In the genomic region with DNA sequence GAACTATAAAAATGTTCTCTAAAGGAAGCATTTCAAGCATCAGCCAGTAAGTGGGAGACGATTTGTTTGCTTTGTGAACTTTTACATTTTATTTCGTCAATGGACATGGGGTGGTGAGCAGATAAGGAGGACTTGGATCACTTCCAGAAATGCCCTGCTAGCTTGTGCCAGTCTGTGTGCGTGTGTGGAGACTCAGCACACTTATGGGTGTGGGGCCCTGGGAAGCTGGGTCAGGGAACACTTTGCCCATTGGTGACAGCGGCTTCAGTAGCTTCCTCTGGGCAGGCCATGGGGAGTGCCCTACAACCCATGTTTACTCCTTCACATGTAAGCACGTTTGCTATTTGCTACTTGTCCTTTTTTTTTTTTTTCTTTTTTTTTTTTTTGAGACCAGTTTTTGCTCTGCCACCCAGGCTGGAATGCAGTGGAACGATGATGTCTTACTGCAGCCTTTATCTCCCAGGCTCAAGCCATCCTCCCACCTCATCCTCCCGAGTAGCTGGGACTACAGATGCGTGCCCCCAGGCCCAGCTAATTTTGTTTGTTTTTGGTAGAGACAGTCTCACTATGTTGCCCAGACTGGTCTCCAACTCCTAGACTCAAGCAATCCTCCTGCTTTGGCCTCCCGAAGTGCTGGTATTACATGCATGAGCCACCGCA, we compare ENCODE assay signal across 18 cellular contexts. TPM values are rescaled to one million over a fixed set of nuclear protein-coding genes. Genes with fewer than 3 reads are reported as not detected.
DNase-seq lines count a peak whose midpoint lies in the region; ATAC-seq, FAIRE-seq and TF ChIP-seq lines count a peak whose summit lies in the region.
"Had no signal": no experiment of that assay in that cellular context is flagged by ENCODE, and none has a peak within 500 bp of the region (broad histone marks: within the 10 kb centered on the region; RNA-seq: fewer than 3 reads in every experiment).

No MANE protein-coding gene starts in this region.

- no peaks in the 10 kb centered on the region for H3K79me2 ChIP-seq in GM23248 (ENCODE audit: insufficient read depth)

- 95% methylated on average over 10 of the region's 10 CpGs for WGBS in GM23248 (ENCODE audit: low coverage in 1 of 2, low lambda C conversion rate in 2 of 2, missing lambda C conversion rate in 2 of 2), 2 experiments

- no peaks in the 10 kb centered on the region; the same call in 1 of the 2 replicates for H3K36me3 ChIP-seq in BE2C
- H3K36me3 ChIP-seq in GM23248 (ENCODE audit: low read depth): peaks cover 25% of the 10 kb centered on the region; the same call in 1 of the 2 replicates
- H3K36me3 ChIP-seq: ascending aorta had no signal

- TF ChIP-seq POLR2A in GM12892 (IDR thresholded peaks at IDR 0.05; ENCODE audit: low read depth, low read length): peak; percentile 26; the same call in 1 of the 2 replicates

- no peak for FAIRE-seq in GM12892 (lab: Jason Lieb, UNC)
- FAIRE-seq: colon, TTC549 had no signal

- no peaks in the 10 kb centered on the region for H3K27me3 ChIP-seq in BE2C
- H3K27me3 ChIP-seq in foreskin keratinocyte: no peaks in the 10 kb centered on the region
- H3K27me3 ChIP-seq in GM23248 (replicated peaks; ENCODE audit: insufficient read depth): no peaks in the 10 kb centered on the region
- H3K27me3 ChIP-seq: ascending aorta had no signal

- H3K9me3 ChIP-seq in BE2C: no peaks in the 10 kb centered on the region
- H3K9me3 ChIP-seq in GM23248 (ENCODE audit: low read depth): no peaks in the 10 kb centered on the region
- H3K9me3 ChIP-seq: ascending aorta had no signal

- peak; percentile 60 for ATAC-seq in foreskin keratinocyte

- peaks cover 46% of the 10 kb centered on the region for H3F3A ChIP-seq in GM23248 (ENCODE audit: insufficient read depth)

- peaks cover 35% of the 10 kb centered on the region for H3K4me1 ChIP-seq in BE2C
- no peaks in the 10 kb centered on the region for H3K4me1 ChIP-seq in foreskin keratinocyte
- no peaks in the 10 kb centered on the region; the same call in 1 of the 2 replicates for H3K4me1 ChIP-seq in GM23248 (ENCODE audit: insufficient read depth)
- H3K4me1 ChIP-seq: ascending aorta had no signal

- in situ Hi-C loops in GM23248 (cut with MboI): no loop called here

- DNase-seq in BE2C: peak; percentile 38
- DNase-seq in GM12892 (ENCODE audit: insufficient read length): no peak
- peak; percentile 58 for DNase-seq in NCI-H510A treated with DMSO at 0.1 percent for 48 hours (lab: John Stamatoyannopoulos, UW)
- DNase-seq in foreskin keratinocyte: no peak
- DNase-seq in 8988T: no peak
- no peak for DNase-seq in activated naive CD4-positive, alpha-beta T cell (lab: John Stamatoyannopoulos, UW)
- DNase-seq in GM23248: no peak
- no peak for DNase-seq in NCI-H187 (lab: John Stamatoyannopoulos, UW)
- DNase-seq: activated gamma-delta T cell treated with Interleukin-2 at 50 U/mL for 16 hours; DND-41; islet precursor cell; Karpas-422; NCI-H2107; stimulated activated CD4-positive, alpha-beta T cell treated with anti-CD3 and anti-CD28 coated beads, Interleukin-4, amount 100 ng/mL, for 24 hours; trophoblast cell had no signal

- TF ChIP-seq CTCF in BE2C (IDR thresholded peaks at IDR 0.05; ENCODE audit: low read depth, low read length) (no peak), foreskin keratinocyte (conservative IDR thresholded peaks at IDR 0.05) (no peak)

- no peak overlapping the region for H2AFZ ChIP-seq in GM23248

- no peaks in the 10 kb centered on the region for H4K20me1 ChIP-seq in GM23248 (ENCODE audit: insufficient read depth)

- no peak overlapping the region for H3K4me2 ChIP-seq in GM23248 (ENCODE audit: unreplicated experiment)

- no peaks in the 10 kb centered on the region for H3K9me2 ChIP-seq in GM23248 (ENCODE audit: insufficient read depth)

- H3K4me3 ChIP-seq in BE2C (ENCODE audit: low read depth, low read length): 0 out of 2 replicates have a peak overlapping the region, but pooled peaks have one; percentile 2
- H3K4me3 ChIP-seq in GM23248: no peak overlapping the region
- H3K4me3 ChIP-seq: ascending aorta had no signal

- H3K27ac ChIP-seq in foreskin keratinocyte (no peak overlapping the region), GM23248 (no peak overlapping the region)
- H3K27ac ChIP-seq: ascending aorta had no signal

- H3K9ac ChIP-seq in GM23248: no peak overlapping the region

RNA-seq across cellular contexts. Expression of gene PRDM1, which starts 24.2 kb away (rescaled TPM):
- 1.3 TPM for polyA plus RNA-seq in BE2C (2012; ENCODE audit: insufficient read depth, insufficient read length, low read depth)
- 12.7 TPM for polyA plus RNA-seq in GM12892 (2012; ENCODE audit: missing spikeins)
- total RNA-seq in foreskin keratinocyte: 10.1 and 19.6 TPM in 2 replicates
- polyA plus RNA-seq in foreskin keratinocyte: 3.4 and 5.9 TPM in 2 replicates
- total RNA-seq in GM23248 (2014; rRNA removed; shearing (Covaris generic)): 2.7 and 3.8 TPM in 2 replicates
- 3.5 and 3.9 TPM in 2 replicates for polyA plus RNA-seq in GM23248 (2016; fragmentation: Nextera tagmentation; extraction: Ambion mirVana)

Comparison
In these comparisons a context has a peak if more than half of its experiments do, and no peak if none do; other contexts are left out.
1. DNase-seq: peak in BE2C (single experiment) and NCI-H510A treated with DMSO at 0.1 percent for 48 hours (single experiment); none in GM12892 (single experiment), foreskin keratinocyte (0 of 2), 8988T (single experiment), activated naive CD4-positive, alpha-beta T cell (0 of 4), GM23248 (single experiment) and NCI-H187 (0 of 2).